In the genomic region with DNA sequence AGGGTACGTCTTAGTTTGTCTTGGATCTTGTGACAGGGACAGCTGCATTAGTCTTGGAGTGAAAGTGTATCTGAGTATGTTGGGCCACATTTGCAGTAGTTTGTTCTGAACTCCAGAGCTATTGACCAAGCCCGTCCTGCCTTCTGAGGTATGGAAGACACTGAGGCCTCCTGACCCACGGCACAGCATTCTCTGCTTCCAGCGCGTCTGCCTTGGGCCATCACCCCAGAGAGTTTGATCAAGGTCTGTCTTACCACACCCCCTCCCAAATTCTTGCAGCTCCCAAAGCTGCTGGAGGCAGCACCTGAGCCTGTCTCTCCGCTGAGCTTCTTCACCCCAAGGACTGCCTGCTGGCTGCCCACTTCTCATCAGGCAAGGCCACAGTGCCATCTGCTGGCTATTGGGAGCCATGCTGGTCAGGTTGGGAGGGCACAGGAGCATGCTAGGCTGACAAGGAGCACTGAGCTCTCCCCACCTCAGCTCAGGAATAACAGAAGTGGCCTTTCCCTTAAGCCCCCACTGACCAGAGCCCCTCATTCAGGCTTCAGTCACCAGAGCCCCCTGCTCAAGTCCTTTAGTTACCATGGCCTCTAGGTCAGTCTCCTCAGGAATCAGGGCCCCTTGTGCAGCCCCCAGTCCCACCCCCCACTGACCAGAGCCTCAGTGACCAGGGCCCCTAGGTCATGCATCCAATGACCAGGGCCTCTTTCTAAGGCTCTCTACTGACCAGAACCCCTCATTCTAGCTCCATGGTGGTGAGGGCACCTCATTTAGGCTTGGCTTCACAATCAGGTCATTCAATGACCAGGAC, we compare ENCODE assay signal across 8 cellular contexts. TPM values are rescaled to one million over a fixed set of nuclear protein-coding genes. Genes with fewer than 3 reads are reported as not detected.
A peak's percentile ranks its signal among the peaks of the same experiment; 100 is the strongest.
DNase-seq lines count a peak whose midpoint lies in the region; ATAC-seq and TF ChIP-seq lines count a peak whose summit lies in the region.

No MANE protein-coding gene starts in this region.

- POLR2A ChIA-PET in CD8-positive, alpha-beta T cell (lab: Charles Lee) = interaction anchor here (0.8 to 1.2 kb wide), 4 partner anchors 9 to 27 kb away, joined by 3 to 5 read pairs (median 4); a partner anchor contains a TSS
- POLR2A ChIA-PET in naive thymus-derived CD8-positive, alpha-beta T cell (lab: Charles Lee) = interaction anchor here (1.1 to 1.6 kb wide), 2 partner anchors 15 to 40 kb away, joined by 4 to 9 read pairs; no protein-coding TSS in a partner anchor

- DNase-seq in CD8-positive, alpha-beta T cell = peak; percentile 41 to 74 (median 63)
- DNase-seq in NOMO-1 treated with DMSO at 0.1 percent for 48 hours (lab: John Stamatoyannopoulos, UW; ENCODE audit: unreplicated experiment) = peak; percentile 37
- DNase-seq in activated CD8-positive, alpha-beta memory T cell treated with anti-CD3 and anti-CD28 coated beads, Interleukin-2, amount 50 U/mL, for 48 hours = peak; percentile 84
- DNase-seq in erythroblast (lab: John Stamatoyannopoulos, UW) = peak; percentile 69 to 78
- peak; percentile 36 to 81 (median 57) for DNase-seq in naive thymus-derived CD8-positive, alpha-beta T cell
- peak; percentile 53 to 64 for DNase-seq in stimulated activated CD8-positive, alpha-beta memory T cell treated with anti-CD3 and anti-CD28 coated beads, Interleukin-7, amount 100 ng/mL, for 48 hours (ENCODE audit: extremely low read depth in 1 of 2, low read depth in 1 of 2)

- no peaks in the 10 kb centered on the region for H3K4me1 ChIP-seq in CD8-positive, alpha-beta T cell (ENCODE audit: insufficient read depth, low read length)

- H3K36me3 ChIP-seq in CD8-positive, alpha-beta T cell (ENCODE audit: insufficient read depth, low read length) = no peaks in the 10 kb centered on the region

- H3K27ac Mint-ChIP-seq in CD8-positive, alpha-beta T cell = no peak overlapping the region
- H3K27ac Mint-ChIP-seq in naive thymus-derived CD8-positive, alpha-beta T cell = no peak overlapping the region

- no peak overlapping the region for H3K4me3 ChIP-seq in CD8-positive, alpha-beta T cell (ENCODE audit: low read depth, low read length)

- no peak overlapping the region for H3K27ac ChIP-seq in CD8-positive, alpha-beta T cell (ENCODE audit: low read depth, low read length)

- H3K9me3 Mint-ChIP-seq in CD8-positive, alpha-beta T cell = no peaks in the 10 kb centered on the region
- H3K9me3 Mint-ChIP-seq in naive thymus-derived CD8-positive, alpha-beta T cell = no peaks in the 10 kb centered on the region

- H3K4me3 Mint-ChIP-seq in CD8-positive, alpha-beta T cell = no peak overlapping the region
- no peak overlapping the region for H3K4me3 Mint-ChIP-seq in naive thymus-derived CD8-positive, alpha-beta T cell

- peak; percentile 93 for ATAC-seq in CD8-positive, alpha-beta T cell
- ATAC-seq in GM19351 (IDR thresholded peaks at IDR 0.05; ENCODE audit: unreplicated experiment) = peak; percentile 99
- ATAC-seq in HG03558 (IDR thresholded peaks at IDR 0.05; ENCODE audit: extremely low read depth, unreplicated experiment) = peak; percentile 65
- ATAC-seq in naive thymus-derived CD8-positive, alpha-beta T cell = peak; percentile 87 to 92

- CTCF ChIA-PET in CD8-positive, alpha-beta T cell (lab: Charles Lee) = interaction anchor here (0.6 to 5.7 kb wide), 43 partner anchors 9 to 340 kb away, joined by 3 to 78 read pairs (median 4); a partner anchor contains a TSS

- H3K36me3 Mint-ChIP-seq in CD8-positive, alpha-beta T cell = no peaks in the 10 kb centered on the region
- no peaks in the 10 kb centered on the region for H3K36me3 Mint-ChIP-seq in naive thymus-derived CD8-positive, alpha-beta T cell

- no peaks in the 10 kb centered on the region for H3K9me3 ChIP-seq in CD8-positive, alpha-beta T cell (ENCODE audit: low read length)

- intact Hi-C loops in CD8-positive, alpha-beta T cell (cut with DNase I, micrococcal nuclease) = no loop called here

- H3K4me1 Mint-ChIP-seq in CD8-positive, alpha-beta T cell (ENCODE audit: low read depth) = no peaks in the 10 kb centered on the region
- peaks cover 0 to 6% (median 0%) of the 10 kb centered on the region in 4 donors for H3K4me1 Mint-ChIP-seq in naive thymus-derived CD8-positive, alpha-beta T cell

- no peaks in the 10 kb centered on the region for H3K27me3 Mint-ChIP-seq in CD8-positive, alpha-beta T cell (ENCODE audit: low read depth)
- no peaks in the 10 kb centered on the region for H3K27me3 Mint-ChIP-seq in naive thymus-derived CD8-positive, alpha-beta T cell

- no peak for TF ChIP-seq POLR2A in erythroblast (IDR thresholded peaks at IDR 0.05; ENCODE audit: low read length)

- no peaks in the 10 kb centered on the region for H3K27me3 ChIP-seq in CD8-positive, alpha-beta T cell (ENCODE audit: insufficient read depth, low read length)

- TF ChIP-seq CTCF in CD8-positive, alpha-beta T cell (IDR thresholded peaks at IDR 0.05) = peak; percentile 53

RNA-seq across cellular contexts. Expression of a gene that starts 27.2 kb away (rescaled TPM):
- 10 to 100 TPM; 53.4 to 53.7 TPM for total RNA-seq in CD8-positive, alpha-beta T cell
- total RNA-seq in naive thymus-derived CD8-positive, alpha-beta T cell = 10 to 100 TPM; 54.8 to 62.0 TPM
- 10 to 100 TPM; 22.4 to 32.6 (median 31.7) TPM for polyA plus RNA-seq in naive thymus-derived CD8-positive, alpha-beta T cell

RNA-seq across cellular contexts. Expression of a gene that starts 42.8 kb away (rescaled TPM):
- total RNA-seq in CD8-positive, alpha-beta T cell = not detected
- not detected for total RNA-seq in naive thymus-derived CD8-positive, alpha-beta T cell
- not detected for polyA plus RNA-seq in naive thymus-derived CD8-positive, alpha-beta T cell

RNA-seq across cellular contexts. Expression of a gene that starts 55.8 kb away (rescaled TPM):
- total RNA-seq in CD8-positive, alpha-beta T cell = 100 to 1,000 TPM; 130 to 147 TPM
- total RNA-seq in naive thymus-derived CD8-positive, alpha-beta T cell = 100 to 1,000 TPM; 135 to 141 TPM
- 100 to 1,000 TPM; 115 to 196 (median 146) TPM for polyA plus RNA-seq in naive thymus-derived CD8-positive, alpha-beta T cell
